1 cellular context compared by ENCODE assay signal in genomic region chr3:73041537-73041936, GRCh38.
TF ChIP-seq lines count a peak whose summit lies in the region.

No MANE protein-coding gene starts in this region.

TF ChIP-seq in SK-N-SH, 30 proteins besides CTCF, POLR2A, EP300 and RAD21 (continued from another document):
- TF ChIP-seq FOSL2 (IDR thresholded peaks at IDR 0.05; ENCODE audit: borderline replicate concordance, low read depth) (no peak), POLR2AphosphoS5 (IDR thresholded peaks at IDR 0.05; ENCODE audit: low read depth, low read length) (no peak), TCF12 (IDR thresholded peaks at IDR 0.05) (no peak), RFX5 (IDR thresholded peaks at IDR 0.05; ENCODE audit: low read length) (no peak), GABPA (IDR thresholded peaks at IDR 0.05; ENCODE audit: low read depth) (no peak), MAX (IDR thresholded peaks at IDR 0.05; ENCODE audit: low read depth) (no peak), IRF3 (IDR thresholded peaks at IDR 0.05; ENCODE audit: low read depth, low read length) (no peak), PBX3 (IDR thresholded peaks at IDR 0.05) (no peak), RXRA (IDR thresholded peaks at IDR 0.05; ENCODE audit: borderline replicate concordance, low read depth) (no peak), ELF1 (IDR thresholded peaks at IDR 0.05) (no peak), FOXJ3 (CRISPR knock-in tag; IDR thresholded peaks at IDR 0.05) (no peak), JUND (IDR thresholded peaks at IDR 0.05) (no peak)
